Comparison of ENCODE assay signal across 9 cellular contexts in genomic region chr2:190891370-190891769, GRCh38. TPM values are rescaled to one million over a fixed set of nuclear protein-coding genes. Genes with fewer than 3 reads are reported as not detected.
DNase-seq lines count a peak whose midpoint lies in the region; ATAC-seq and TF ChIP-seq lines count a peak whose summit lies in the region.
"Had no signal": no experiment of that assay in that cellular context is flagged by ENCODE, and none has a peak within 500 bp of the region (broad histone marks: within the 10 kb centered on the region; RNA-seq: fewer than 3 reads in every experiment).

No MANE protein-coding gene starts in this region.

- peaks cover 23% of the 10 kb centered on the region for H3F3A ChIP-seq in SK-N-SH (replicated peaks; ENCODE audit: insufficient read depth)

- peaks cover 14 to 38% of the 10 kb centered on the region in 2 donors for H3K36me3 Mint-ChIP-seq in CD4-positive, alpha-beta memory T cell

- peak overlapping the region in 6 of 7 donors; percentile 0 to 53 (median 30) for H3K27ac Mint-ChIP-seq in CD4-positive, alpha-beta memory T cell

- H3K4me1 Mint-ChIP-seq in CD4-positive, alpha-beta memory T cell = peaks cover 45 to 84% (median 59%) of the 10 kb centered on the region in 4 donors

- H3K4me3 Mint-ChIP-seq in CD4-positive, alpha-beta memory T cell = peak overlapping the region in 5 of 8 donors; percentile 2 to 35 (median 5)

- TF ChIP-seq CTCF in ascending aorta (IDR thresholded peaks at IDR 0.05) (no peak), SK-N-SH (IDR thresholded peaks at IDR 0.05) (no peak)

- peaks cover 83% of the 10 kb centered on the region for H4K20me1 ChIP-seq in SK-N-SH (ENCODE audit: insufficient read depth)

- no peak for DNase-seq in CD4-positive, alpha-beta memory T cell
- no peak for DNase-seq in ascending aorta (ENCODE audit: low spot score in 2 of 2)
- no peak for DNase-seq in NCI-H2029 treated with DMSO at 0.1 percent for 48 hours (lab: John Stamatoyannopoulos, UW)
- no peak for DNase-seq in SK-N-SH
- no peak for DNase-seq in NCI-H1048 (lab: John Stamatoyannopoulos, UW)
- DNase-seq in caudate nucleus (lab: John Stamatoyannopoulos, UW) = no peak
- DNase-seq: kidney had no signal

- peaks cover 99% of the 10 kb centered on the region for H3K79me2 ChIP-seq in SK-N-SH (ENCODE audit: insufficient read depth)

- ATAC-seq in GM19351 (IDR thresholded peaks at IDR 0.05; ENCODE audit: unreplicated experiment) = peak; percentile 55
- peak; percentile 46 for ATAC-seq in HG03442 (IDR thresholded peaks at IDR 0.05; ENCODE audit: unreplicated experiment)

- no peak overlapping the region for H3K9ac ChIP-seq in SK-N-SH

- H3K9me3 Mint-ChIP-seq in CD4-positive, alpha-beta memory T cell = peaks cover 0 to 2% (median 0%) of the 10 kb centered on the region in 8 donors

- H3K27me3 Mint-ChIP-seq in CD4-positive, alpha-beta memory T cell = no peaks in the 10 kb centered on the region

- no peak for TF ChIP-seq RAD21 in SK-N-SH (IDR thresholded peaks at IDR 0.05; ENCODE audit: low read length)

- no peak overlapping the region for H2AFZ ChIP-seq in SK-N-SH (ENCODE audit: low read depth)

- intact Hi-C loops in CD4-positive, alpha-beta memory T cell (cut with micrococcal nuclease) = loop anchor here (5.0 kb wide), 1 partner anchor 41 kb away; no protein-coding TSS in a partner anchor
- intact Hi-C loops in ascending aorta (cut with DNase I) = loop anchor here (5.0 kb wide), 1 partner anchor 109 kb away; no protein-coding TSS in a partner anchor

- POLR2A ChIA-PET in CD4-positive, alpha-beta memory T cell (lab: Charles Lee; ENCODE audit: partially characterized antibody) = interaction anchor here (7.9 kb wide), 1 partner anchor 11 kb away, joined by 94 read pairs; the partner anchor contains the start of gene GLS
- POLR2A ChIA-PET in SK-N-SH (lab: Yijun Ruan, JAX) = no interaction called here

- no peaks in the 10 kb centered on the region for H3K9me2 ChIP-seq in SK-N-SH

- H3K9me3 ChIP-seq in CD4-positive, alpha-beta memory T cell (ENCODE audit: control insufficient read depth in 1 of 2, low read length in 2 of 2) = no peaks in the 10 kb centered on the region
- H3K9me3 ChIP-seq in ascending aorta (no peaks in the 10 kb centered on the region), SK-N-SH (no peaks in the 10 kb centered on the region)

- H3K4me1 ChIP-seq in CD4-positive, alpha-beta memory T cell (ENCODE audit: insufficient read depth, low read length) = peaks cover 76% of the 10 kb centered on the region
- H3K4me1 ChIP-seq in ascending aorta (peaks cover 0 to 58% of the 10 kb centered on the region in 2 donors), SK-N-SH (ENCODE audit: control insufficient read depth in 1 of 2, insufficient read depth in 2 of 2, low read depth in 1 of 2, low read length in 1 of 2) (peaks cover 7 to 28% of the 10 kb centered on the region in 2 experiments; a peak in 3 of 4 replicates)

- TF ChIP-seq EP300 in SK-N-SH (IDR thresholded peaks at IDR 0.05; ENCODE audit: borderline replicate concordance in 1 of 2, low read depth in 1 of 2, low read length in 1 of 2) = no peak

- H3K4me3 ChIP-seq in CD4-positive, alpha-beta memory T cell (ENCODE audit: low read length in 2 of 2) = no peak overlapping the region
- H3K4me3 ChIP-seq in ascending aorta (no peak overlapping the region), SK-N-SH (ENCODE audit: low read depth in 2 of 2, low read length in 1 of 2) (no peak overlapping the region)

- H3K27ac ChIP-seq in CD4-positive, alpha-beta memory T cell (ENCODE audit: low read depth, low read length) = no peak overlapping the region
- peak overlapping the region; percentile 32 to 43 for H3K27ac ChIP-seq in ascending aorta
- H3K27ac ChIP-seq in SK-N-SH (ENCODE audit: low read depth in 2 of 2, low read length in 1 of 2) = peak overlapping the region in 1 of 2 experiments; percentile 1; a peak in 2 of 4 replicates
- H3K27ac ChIP-seq in caudate nucleus (ENCODE audit: low read depth, low read length) = no peak overlapping the region

- CTCF ChIA-PET in CD4-positive, alpha-beta memory T cell (lab: Charles Lee; ENCODE audit: partially characterized antibody) = interaction anchor here (7.6 kb wide), 1 partner anchor 40 kb away, joined by 62 read pairs; no protein-coding TSS in a partner anchor
- CTCF ChIA-PET in SK-N-SH (lab: Yijun Ruan, JAX) = no interaction called here

- H3K36me3 ChIP-seq in CD4-positive, alpha-beta memory T cell (ENCODE audit: insufficient read depth, low read length) = peaks cover 13% of the 10 kb centered on the region
- H3K36me3 ChIP-seq in ascending aorta (peaks cover 3 to 19% of the 10 kb centered on the region in 2 donors), SK-N-SH (replicated peaks in 1 of 2; ENCODE audit: control insufficient read depth in 1 of 2, insufficient read depth in 2 of 2, low read length in 1 of 2) (peaks cover 54 to 60% of the 10 kb centered on the region in 2 experiments)

- H3K27me3 ChIP-seq in CD4-positive, alpha-beta memory T cell (ENCODE audit: insufficient read depth, low read length) = no peaks in the 10 kb centered on the region
- H3K27me3 ChIP-seq in ascending aorta (no peaks in the 10 kb centered on the region), SK-N-SH (ENCODE audit: insufficient read depth) (no peaks in the 10 kb centered on the region)

- no peak overlapping the region for H3K4me2 ChIP-seq in SK-N-SH

TF ChIP-seq in SK-N-SH, 30 proteins besides CTCF, POLR2A, EP300 and RAD21:
- TF ChIP-seq NRF1 (IDR thresholded peaks at IDR 0.05; ENCODE audit: low read depth, low read length) (no peak), TAF1 (IDR thresholded peaks at IDR 0.05; ENCODE audit: borderline replicate concordance, low read depth, low read length) (no peak), FOSL2 (IDR thresholded peaks at IDR 0.05; ENCODE audit: borderline replicate concordance, low read depth) (no peak), RFX5 (IDR thresholded peaks at IDR 0.05; ENCODE audit: low read length) (no peak), POLR2AphosphoS5 (IDR thresholded peaks at IDR 0.05; ENCODE audit: low read depth, low read length) (no peak), MXI1 (IDR thresholded peaks at IDR 0.05; ENCODE audit: low read depth, low read length) (no peak), FOXM1 (IDR thresholded peaks at IDR 0.05; ENCODE audit: low read depth) (no peak), MEF2A (IDR thresholded peaks at IDR 0.05; ENCODE audit: borderline replicate concordance, low read depth) (no peak), ELF1 (IDR thresholded peaks at IDR 0.05) (no peak)

RNA-seq across cellular contexts. Expression of gene GLS, which starts 10.7 kb away (rescaled TPM):
- 100 to 1,000 TPM; 200 to 208 TPM for total RNA-seq in CD4-positive, alpha-beta memory T cell
- polyA plus RNA-seq in CD4-positive, alpha-beta memory T cell = 10 to 100 TPM; 27.0 to 64.6 TPM
- total RNA-seq in ascending aorta = 132 TPM
- 37.2 and 58.5 TPM in 2 replicates for polyA plus RNA-seq in SK-N-SH (2012; rRNA removed)
- 42.9 and 63.8 TPM in 2 replicates for polyA plus RNA-seq in SK-N-SH (2012; cell fraction: cytosol; rRNA removed)
- polyA plus RNA-seq in SK-N-SH (2012; cell fraction: nucleus; rRNA removed) = 69.8 and 184 TPM in 2 replicates

Comparison
In these comparisons a context has a peak if more than half of its experiments do, and no peak if none do; other contexts are left out.
1. H3K27ac ChIP-seq: peak in ascending aorta (2 of 2); none in CD4-positive, alpha-beta memory T cell (single experiment) and caudate nucleus (single experiment).